Comparison of ENCODE assay signal across 26 cellular contexts in genomic region chr10:80283119-80283518, GRCh38. TPM values are rescaled to one million over a fixed set of nuclear protein-coding genes. Genes with fewer than 3 reads are reported as not detected.
DNase-seq lines count a peak whose midpoint lies in the region; ATAC-seq, FAIRE-seq and TF ChIP-seq lines count a peak whose summit lies in the region.
"Had no signal": no experiment of that assay in that cellular context is flagged by ENCODE, and none has a peak within 500 bp of the region (broad histone marks: within the 10 kb centered on the region; RNA-seq: fewer than 3 reads in every experiment).

No MANE protein-coding gene starts in this region.

- TF ChIP-seq EP300 in K562 (IDR thresholded peaks at IDR 0.05; ENCODE audit: low read length), result no peak

- H3K4me3 Mint-ChIP-seq in activated CD8-positive, alpha-beta memory T cell treated with anti-CD3 and anti-CD28 coated beads, Interleukin-2, amount 10 ng/mL, durations not matched to agents 7 days and 5 days, result no peak overlapping the region
- H3K4me3 Mint-ChIP-seq: CD8-positive, alpha-beta T cell; GM23338 had no signal

- no peaks in the 10 kb centered on the region for H3K9me3 Mint-ChIP-seq in activated CD8-positive, alpha-beta memory T cell treated with anti-CD3 and anti-CD28 coated beads, Interleukin-2, amount 10 ng/mL, durations not matched to agents 7 days and 5 days (ENCODE audit: low read depth)
- H3K9me3 Mint-ChIP-seq: CD8-positive, alpha-beta T cell; GM23338 had no signal

- POLR2A ChIA-PET in K562 (lab: Yijun Ruan, JAX), result interaction anchor here (0.7 kb wide), 1 partner anchor 10 kb away, joined by 3 read pairs; no protein-coding TSS in a partner anchor

- no peak for TF ChIP-seq POLR2A in K562 (conservative IDR thresholded peaks at IDR 0.05)

- H3K27ac ChIP-seq in K562 (ENCODE audit: extremely low read depth, low read depth, low read length) (no peak overlapping the region), hepatocyte (no peak overlapping the region)
- H3K27ac ChIP-seq: KMS-11, Peyer's patch had no signal

- H3K9me3 ChIP-seq in K562 (replicated peaks; ENCODE audit: control insufficient read depth, insufficient read depth, low read depth, low read length), result no peaks in the 10 kb centered on the region
- no peaks in the 10 kb centered on the region for H3K9me3 ChIP-seq in hepatocyte (ENCODE audit: low read depth)
- H3K9me3 ChIP-seq: Peyer's patch had no signal

- H4K20me1 ChIP-seq in K562 (replicated peaks; ENCODE audit: control insufficient read depth, insufficient read depth, low read length) (no peaks in the 10 kb centered on the region), hepatocyte (ENCODE audit: insufficient read depth, poor library complexity, severe bottlenecking) (no peaks in the 10 kb centered on the region)

- H3K4me2 ChIP-seq in K562 (ENCODE audit: insufficient read depth, low read length), result no peak overlapping the region
- H3K4me2 ChIP-seq in hepatocyte, result no peak overlapping the region
- H3K4me2 ChIP-seq: GM23338, KMS-11 had no signal

- no TSS peak for BruUV-seq in K562 (replicated peaks; lab: Mats Ljungman, UMichigan)

- WGBS in K562 (ENCODE audit: insufficient coverage, low coverage, missing lambda C conversion rate), result 18% methylated on average over 4 of the region's 4 CpGs
- 95% methylated on average over 4 of the region's 4 CpGs for WGBS in hepatocyte (ENCODE audit: low lambda C conversion rate, missing lambda C conversion rate)

- H2AFZ ChIP-seq in K562 (ENCODE audit: low read depth, low read length), result no peak overlapping the region
- no peak overlapping the region for H2AFZ ChIP-seq in hepatocyte

- no peak for ATAC-seq in activated CD8-positive, alpha-beta memory T cell treated with anti-CD3 and anti-CD28 coated beads, Interleukin-2, amount 10 ng/mL, durations not matched to agents 7 days and 5 days
- ATAC-seq in K562 (peak; percentile 27; the same call in 1 of the 3 replicates), GM19328 (IDR thresholded peaks at IDR 0.05; ENCODE audit: unreplicated experiment) (no peak)
- ATAC-seq: CD8-positive, alpha-beta T cell; GM23338 had no signal

- no peak overlapping the region for H3K27ac Mint-ChIP-seq in activated CD8-positive, alpha-beta memory T cell treated with anti-CD3 and anti-CD28 coated beads, Interleukin-2, amount 10 ng/mL, durations not matched to agents 7 days and 5 days
- H3K27ac Mint-ChIP-seq: CD8-positive, alpha-beta T cell; GM23338 had no signal

- H3K27me3 Mint-ChIP-seq in activated CD8-positive, alpha-beta memory T cell treated with anti-CD3 and anti-CD28 coated beads, Interleukin-2, amount 10 ng/mL, durations not matched to agents 7 days and 5 days, result peaks cover 17% of the 10 kb centered on the region

- H3K4me3 ChIP-seq in K562 (no peak overlapping the region), hepatocyte (no peak overlapping the region)
- H3K4me3 ChIP-seq: GM23338, Peyer's patch had no signal

- CTCF ChIA-PET in activated CD8-positive, alpha-beta memory T cell treated with anti-CD3 and anti-CD28 coated beads, Interleukin-2, amount 10 ng/mL, durations not matched to agents 7 days and 5 days (lab: Charles Lee), result no interaction called here
- CTCF ChIA-PET in K562 (lab: Yijun Ruan, JAX; ENCODE audit: low intra/inter-chr PET ratio), result no interaction called here

- H3K36me3 Mint-ChIP-seq in activated CD8-positive, alpha-beta memory T cell treated with anti-CD3 and anti-CD28 coated beads, Interleukin-2, amount 10 ng/mL, durations not matched to agents 7 days and 5 days, result no peaks in the 10 kb centered on the region
- H3K36me3 Mint-ChIP-seq: CD8-positive, alpha-beta T cell had no signal

- H3K79me2 ChIP-seq in K562 (ENCODE audit: control insufficient read depth, insufficient read depth, low read length), result no peaks in the 10 kb centered on the region
- H3K79me2 ChIP-seq in hepatocyte, result no peaks in the 10 kb centered on the region

- intact Hi-C loops in K562 (cut with micrococcal nuclease), result no loop called here

- TF ChIP-seq RAD21 in K562 (CRISPR knock-in tag; conservative IDR thresholded peaks at IDR 0.05 in 1 of 2, IDR thresholded peaks at IDR 0.05 in 1 of 2), result no peak

- peaks cover 34 to 63% of the 10 kb centered on the region in 2 experiments; a peak in 4 of 5 replicates for H3K27me3 ChIP-seq in K562 (ENCODE audit: control insufficient read depth in 2 of 2, insufficient read depth in 2 of 2, low read length in 2 of 2)
- H3K27me3 ChIP-seq in hepatocyte, result no peaks in the 10 kb centered on the region
- H3K27me3 ChIP-seq: Peyer's patch had no signal

- peak; percentile 29 for DNase-seq in activated CD8-positive, alpha-beta memory T cell treated with anti-CD3 and anti-CD28 coated beads, Interleukin-2, amount 10 ng/mL, durations not matched to agents 7 days and 5 days
- DNase-seq in activated CD8-positive, alpha-beta memory T cell treated with anti-CD3 and anti-CD28 coated beads, Interleukin-2, amount 50 U/mL, for 4 hours, result no peak
- peak in 1 of 4 experiments; percentile 3 for DNase-seq in K562 (ENCODE audit: extremely low read depth in 1 of 4, low spot score in 3 of 4)
- peak; percentile 11 for DNase-seq in hepatocyte (ENCODE audit: low spot score)
- DNase-seq in mesenteric fat pad (ENCODE audit: low spot score), result peak; percentile 65
- no peak for DNase-seq in UCSD-AML1 (lab: John Stamatoyannopoulos, UW; ENCODE audit: unreplicated experiment)
- no peak for DNase-seq in GM10266 (ENCODE audit: extremely low spot score)
- DNase-seq: 8988T; AML-193; C1 segment of cervical spinal cord; DND-41; HCEC 1CT; NCI-H1092 treated with DMSO at 0.1 percent for 48 hours; NCI-H146; NCI-H2029; NCI-H2227 treated with DMSO at 0.1 percent for 48 hours; NCI-H524; NCI-H774; NK-92 treated with Interleukin-12 subunit alpha and Interleukin-12 subunit beta, amount 100 ng/mL, for 24 hours had no signal

- in situ Hi-C loops in K562 (cut with MboI), result no loop called here

- H3K9me1 ChIP-seq in K562 (ENCODE audit: control insufficient read depth, insufficient read depth, low read length), result no peaks in the 10 kb centered on the region

- H3K36me3 ChIP-seq in K562 (ENCODE audit: control insufficient read depth, insufficient read depth, low read length), result no peaks in the 10 kb centered on the region
- H3K36me3 ChIP-seq in hepatocyte (replicated peaks; ENCODE audit: insufficient read depth, low read depth), result no peaks in the 10 kb centered on the region
- H3K36me3 ChIP-seq: Peyer's patch had no signal

- no peaks in the 10 kb centered on the region for H3K4me1 Mint-ChIP-seq in activated CD8-positive, alpha-beta memory T cell treated with anti-CD3 and anti-CD28 coated beads, Interleukin-2, amount 10 ng/mL, durations not matched to agents 7 days and 5 days

- TF ChIP-seq CTCF in K562 (IDR thresholded peaks at IDR 0.05 in 2 of 3, conservative IDR thresholded peaks at IDR 0.05 in 1 of 3; ENCODE audit: insufficient read depth in 2 of 3, low read depth in 1 of 3, low read length in 3 of 3) (no peak), hepatocyte (IDR thresholded peaks at IDR 0.05; ENCODE audit: poor library complexity) (no peak), GM10266 (IDR thresholded peaks at IDR 0.05; ENCODE audit: control insufficient read depth, insufficient read depth, low read depth, missing control alignments) (no peak)

- H3K9me2 ChIP-seq in hepatocyte (replicated peaks; ENCODE audit: insufficient read depth), result no peaks in the 10 kb centered on the region

- FAIRE-seq in K562 (lab: Jason Lieb, UNC), result no peak
- FAIRE-seq: GM12891 had no signal

- H3K9ac ChIP-seq in K562 (ENCODE audit: insufficient read depth in 1 of 2, low read depth in 2 of 2, low read length in 2 of 2), result no peak overlapping the region
- H3K9ac ChIP-seq: KMS-11 had no signal

- H3K4me1 ChIP-seq in K562 (replicated peaks in 1 of 2; ENCODE audit: control insufficient read depth in 2 of 2, insufficient read depth in 2 of 2, low read length in 2 of 2) (no peaks in the 10 kb centered on the region), hepatocyte (ENCODE audit: insufficient read depth) (peaks cover 2% of the 10 kb centered on the region)
- H3K4me1 ChIP-seq: Peyer's patch had no signal

TF ChIP-seq in K562, 482 proteins besides CTCF, POLR2A, EP300 and RAD21 (continues in another document):
- TF ChIP-seq NFIC (IDR thresholded peaks at IDR 0.05), result no peak
- TF ChIP-seq, protein P1, sequence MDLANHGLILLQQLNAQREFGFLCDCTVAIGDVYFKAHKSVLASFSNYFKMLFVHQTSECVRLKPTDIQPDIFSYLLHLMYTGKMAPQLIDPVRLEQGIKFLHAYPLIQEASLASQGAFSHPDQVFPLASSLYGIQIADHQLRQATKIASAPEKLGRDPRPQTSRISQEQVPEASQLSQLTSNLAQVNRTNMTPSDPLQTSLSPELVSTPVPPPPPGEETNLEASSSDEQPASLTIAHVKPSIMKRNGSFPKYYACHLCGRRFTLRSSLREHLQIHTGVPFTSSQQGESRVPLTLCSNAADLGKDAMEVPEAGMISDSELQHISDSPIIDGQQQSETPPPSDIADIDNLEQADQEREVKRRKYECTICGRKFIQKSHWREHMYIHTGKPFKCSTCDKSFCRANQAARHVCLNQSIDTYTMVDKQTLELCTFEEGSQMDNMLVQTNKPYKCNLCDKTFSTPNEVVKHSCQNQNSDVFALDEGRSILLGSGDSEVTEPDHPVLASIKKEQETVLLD (IDR thresholded peaks at IDR 0.05), result no peak
- TF ChIP-seq TFAM (CRISPR knock-in tag; conservative IDR thresholded peaks at IDR 0.05), result no peak
- no peak for TF ChIP-seq ZNF830 (CRISPR knock-in tag; IDR thresholded peaks at IDR 0.05)

RNA-seq across cellular contexts. Expression of gene MAT1A, which starts 6.3 kb away (rescaled TPM):
- total RNA-seq in activated CD8-positive, alpha-beta memory T cell treated with anti-CD3 and anti-CD28 coated beads, Interleukin-2, amount 10 ng/mL, durations not matched to agents 7 days and 5 days, result not detected
- 0.44 TPM in 1 of 2 replicates, not detected in the other for total RNA-seq in K562 (2011; cell fraction: chromatin; rRNA removed; ENCODE audit: low replicate concordance)
- total RNA-seq in K562 (2011; cell fraction: nucleolus; rRNA removed), result 0.13 TPM in 1 of 2 replicates, not detected in the other
- total RNA-seq in K562 (2011; cell fraction: nucleoplasm; rRNA removed), result not detected in 2 replicates
- total RNA-seq in K562 (2014; rRNA removed), result 0.05 and 0.12 TPM in 2 replicates
- total RNA-seq in K562 (2014; rRNA removed; fragmentation: Illumina TruSeq; extraction: Trizol), result 0.15 TPM in 1 of 2 replicates, not detected in the other
- 0.11 and 0.26 TPM in 2 replicates for total RNA-seq in K562 (2015; rRNA removed; fragmentation: Illumina TruSeq; extraction: Trizol)
- 0.24 and 0.42 TPM in 2 replicates for total RNA-seq in K562 (2021)
- polyA plus RNA-seq in K562 (2011; rRNA removed), result 0.03 and 0.04 TPM in 2 replicates
- polyA plus RNA-seq in K562 (2011; cell fraction: cytosol; rRNA removed), result 0.03 and 0.04 TPM in 2 replicates
- 0.09 TPM in 1 of 2 replicates, not detected in the other for polyA plus RNA-seq in K562 (2011; cell fraction: nucleus; rRNA removed)
- 0.46 and 0.47 TPM in 2 replicates for polyA plus RNA-seq in K562 (2012)
- polyA plus RNA-seq in K562 (2014; fragmentation: Illumina TruSeq; extraction: Trizol), result 0.03 TPM in 1 of 2 replicates, not detected in the other
- polyA plus RNA-seq in K562 (2014; fragmentation: Nextera tagmentation; extraction: Ambion mirVana), result not detected
- 0.19 and 0.30 TPM in 2 replicates for polyA plus RNA-seq in K562 (2014; rRNA removed)
- not detected in 2 replicates for polyA minus RNA-seq in K562 (2011; rRNA and poly(A)+ RNA removed)
- not detected in 2 replicates for polyA minus RNA-seq in K562 (2011; cell fraction: cytosol; rRNA and poly(A)+ RNA removed)
- not detected in 2 replicates for polyA minus RNA-seq in K562 (2011; cell fraction: nucleus; rRNA and poly(A)+ RNA removed)
- 50.0 and 62.1 TPM in 2 replicates for total RNA-seq in hepatocyte
- polyA plus RNA-seq in hepatocyte, result 20.1 and 38.3 TPM in 2 replicates
- 0.13 TPM for total RNA-seq in mesenteric fat pad
- total RNA-seq: CD8-positive, alpha-beta T cell; OCI-LY7; Peyer's patch had no signal

Comparison
In these comparisons a context has a peak if more than half of its experiments do, and no peak if none do; other contexts are left out.
1. DNase-seq: peak in activated CD8-positive, alpha-beta memory T cell treated with anti-CD3 and anti-CD28 coated beads, Interleukin-2, amount 10 ng/mL, durations not matched to agents 7 days and 5 days (single experiment), hepatocyte (single experiment) and mesenteric fat pad (single experiment); none in activated CD8-positive, alpha-beta memory T cell treated with anti-CD3 and anti-CD28 coated beads, Interleukin-2, amount 50 U/mL, for 4 hours (single experiment), UCSD-AML1 (single experiment) and GM10266 (single experiment).
2. RNA of gene MAT1A, which starts 6.3 kb away (total RNA-seq): 50.0 to 62.1 TPM in hepatocyte; 0.05 to 0.44 TPM in K562, 0.13 TPM in mesenteric fat pad (single experiment) and not detected in activated CD8-positive, alpha-beta memory T cell treated with anti-CD3 and anti-CD28 coated beads, Interleukin-2, amount 10 ng/mL, durations not matched to agents 7 days and 5 days; every median in the first group is over 10 times any median in the second.